Comparison of ENCODE assay signal across 1 cellular context in the genomic region with DNA sequence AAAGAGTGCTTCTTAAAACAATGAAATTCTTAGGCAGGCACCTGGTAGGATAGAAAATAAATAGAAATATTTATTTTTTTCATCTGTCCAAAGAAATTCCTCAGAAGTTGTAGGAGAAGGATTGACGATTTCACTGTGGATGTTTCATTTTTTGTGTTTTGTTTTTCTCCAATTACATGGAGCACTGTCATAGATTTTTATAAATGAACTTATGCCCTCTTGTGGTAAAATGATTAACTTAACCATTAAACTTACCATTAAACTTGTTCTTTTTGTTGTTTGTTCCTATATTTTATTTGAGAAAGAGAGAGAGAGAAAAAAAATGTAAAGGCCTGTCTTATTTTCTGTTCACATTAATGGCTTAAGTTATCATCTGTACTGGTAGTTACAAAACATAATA.
TF ChIP-seq lines count a peak whose summit lies in the region.

No MANE protein-coding gene starts in this region.

TF ChIP-seq in HepG2, 621 proteins besides CTCF, POLR2A, EP300 and RAD21 (continued from another document):
- TF ChIP-seq, protein P1, sequence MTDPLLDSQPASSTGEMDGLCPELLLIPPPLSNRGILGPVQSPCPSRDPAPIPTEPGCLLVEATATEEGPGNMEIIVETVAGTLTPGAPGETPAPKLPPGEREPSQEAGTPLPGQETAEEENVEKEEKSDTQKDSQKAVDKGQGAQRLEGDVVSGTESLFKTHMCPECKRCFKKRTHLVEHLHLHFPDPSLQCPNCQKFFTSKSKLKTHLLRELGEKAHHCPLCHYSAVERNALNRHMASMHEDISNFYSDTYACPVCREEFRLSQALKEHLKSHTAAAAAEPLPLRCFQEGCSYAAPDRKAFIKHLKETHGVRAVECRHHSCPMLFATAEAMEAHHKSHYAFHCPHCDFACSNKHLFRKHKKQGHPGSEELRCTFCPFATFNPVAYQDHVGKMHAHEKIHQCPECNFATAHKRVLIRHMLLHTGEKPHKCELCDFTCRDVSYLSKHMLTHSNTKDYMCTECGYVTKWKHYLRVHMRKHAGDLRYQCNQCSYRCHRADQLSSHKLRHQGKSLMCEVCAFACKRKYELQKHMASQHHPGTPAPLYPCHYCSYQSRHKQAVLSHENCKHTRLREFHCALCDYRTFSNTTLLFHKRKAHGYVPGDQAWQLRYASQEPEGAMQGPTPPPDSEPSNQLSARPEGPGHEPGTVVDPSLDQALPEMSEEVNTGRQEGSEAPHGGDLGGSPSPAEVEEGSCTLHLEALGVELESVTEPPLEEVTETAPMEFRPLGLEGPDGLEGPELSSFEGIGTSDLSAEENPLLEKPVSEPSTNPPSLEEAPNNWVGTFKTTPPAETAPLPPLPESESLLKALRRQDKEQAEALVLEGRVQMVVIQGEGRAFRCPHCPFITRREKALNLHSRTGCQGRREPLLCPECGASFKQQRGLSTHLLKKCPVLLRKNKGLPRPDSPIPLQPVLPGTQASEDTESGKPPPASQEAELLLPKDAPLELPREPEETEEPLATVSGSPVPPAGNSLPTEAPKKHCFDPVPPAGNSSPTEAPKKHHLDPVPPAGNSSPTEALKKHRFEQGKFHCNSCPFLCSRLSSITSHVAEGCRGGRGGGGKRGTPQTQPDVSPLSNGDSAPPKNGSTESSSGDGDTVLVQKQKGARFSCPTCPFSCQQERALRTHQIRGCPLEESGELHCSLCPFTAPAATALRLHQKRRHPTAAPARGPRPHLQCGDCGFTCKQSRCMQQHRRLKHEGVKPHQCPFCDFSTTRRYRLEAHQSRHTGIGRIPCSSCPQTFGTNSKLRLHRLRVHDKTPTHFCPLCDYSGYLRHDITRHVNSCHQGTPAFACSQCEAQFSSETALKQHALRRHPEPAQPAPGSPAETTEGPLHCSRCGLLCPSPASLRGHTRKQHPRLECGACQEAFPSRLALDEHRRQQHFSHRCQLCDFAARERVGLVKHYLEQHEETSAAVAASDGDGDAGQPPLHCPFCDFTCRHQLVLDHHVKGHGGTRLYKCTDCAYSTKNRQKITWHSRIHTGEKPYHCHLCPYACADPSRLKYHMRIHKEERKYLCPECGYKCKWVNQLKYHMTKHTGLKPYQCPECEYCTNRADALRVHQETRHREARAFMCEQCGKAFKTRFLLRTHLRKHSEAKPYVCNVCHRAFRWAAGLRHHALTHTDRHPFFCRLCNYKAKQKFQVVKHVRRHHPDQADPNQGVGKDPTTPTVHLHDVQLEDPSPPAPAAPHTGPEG (CRISPR knock-in tag; IDR thresholded peaks at IDR 0.05): no peak
- TF ChIP-seq, protein P2, sequence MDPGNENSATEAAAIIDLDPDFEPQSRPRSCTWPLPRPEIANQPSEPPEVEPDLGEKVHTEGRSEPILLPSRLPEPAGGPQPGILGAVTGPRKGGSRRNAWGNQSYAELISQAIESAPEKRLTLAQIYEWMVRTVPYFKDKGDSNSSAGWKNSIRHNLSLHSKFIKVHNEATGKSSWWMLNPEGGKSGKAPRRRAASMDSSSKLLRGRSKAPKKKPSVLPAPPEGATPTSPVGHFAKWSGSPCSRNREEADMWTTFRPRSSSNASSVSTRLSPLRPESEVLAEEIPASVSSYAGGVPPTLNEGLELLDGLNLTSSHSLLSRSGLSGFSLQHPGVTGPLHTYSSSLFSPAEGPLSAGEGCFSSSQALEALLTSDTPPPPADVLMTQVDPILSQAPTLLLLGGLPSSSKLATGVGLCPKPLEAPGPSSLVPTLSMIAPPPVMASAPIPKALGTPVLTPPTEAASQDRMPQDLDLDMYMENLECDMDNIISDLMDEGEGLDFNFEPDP (CRISPR knock-in tag; conservative IDR thresholded peaks at IDR 0.05): no peak
- TF ChIP-seq CBX1 (IDR thresholded peaks at IDR 0.05; ENCODE audit: low read depth) (no peak), ZNF569 (CRISPR knock-in tag; IDR thresholded peaks at IDR 0.05; ENCODE audit: borderline replicate concordance) (no peak), KDM4B (CRISPR knock-in tag; IDR thresholded peaks at IDR 0.05) (no peak), PAWR (CRISPR knock-in tag; IDR thresholded peaks at IDR 0.05; ENCODE audit: borderline replicate concordance) (no peak), HMG20A (CRISPR knock-in tag; IDR thresholded peaks at IDR 0.05; ENCODE audit: borderline replicate concordance) (no peak), SYNCRIP (IDR thresholded peaks at IDR 0.05; ENCODE audit: insufficient read depth, low read depth, low read length) (no peak), NR1H2 (CRISPR knock-in tag; IDR thresholded peaks at IDR 0.05; ENCODE audit: borderline replicate concordance, low read depth) (no peak), RORA (CRISPR knock-in tag; IDR thresholded peaks at IDR 0.05) (no peak), GATAD1 (CRISPR knock-in tag; IDR thresholded peaks at IDR 0.05) (no peak), JUND (CRISPR knock-in tag; IDR thresholded peaks at IDR 0.05) (no peak)
- TF ChIP-seq, protein P3, sequence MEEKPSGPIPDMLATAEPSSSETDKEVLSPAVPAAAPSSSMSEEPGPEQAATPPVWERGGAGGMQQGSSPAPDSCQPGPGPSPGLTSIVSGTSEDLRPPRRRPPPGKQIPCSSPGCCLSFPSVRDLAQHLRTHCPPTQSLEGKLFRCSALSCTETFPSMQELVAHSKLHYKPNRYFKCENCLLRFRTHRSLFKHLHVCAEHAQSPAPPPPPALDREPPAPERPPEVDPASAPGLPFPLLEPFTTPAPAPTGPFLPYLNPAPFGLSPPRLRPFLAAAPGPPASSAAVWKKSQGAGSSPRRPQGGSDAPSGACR (CRISPR knock-in tag; IDR thresholded peaks at IDR 0.05): no peak
